ENCODE assay signal across 1 cellular context in genomic region chr4:121952290-121952689, GRCh38.
TF ChIP-seq lines count a peak whose summit lies in the region.

No MANE protein-coding gene starts in this region.

TF ChIP-seq in GM12878, 131 proteins besides CTCF, POLR2A, EP300 and RAD21 (continued from another document):
- no peak for TF ChIP-seq REST (IDR thresholded peaks at IDR 0.05; ENCODE audit: low read depth, low read length)
